Comparison of ENCODE assay signal across 9 cellular contexts in genomic region chr4:140595065-140595464, GRCh38. TPM values are rescaled to one million over a fixed set of nuclear protein-coding genes. Genes with fewer than 3 reads are reported as not detected.
A peak's percentile ranks its signal among the peaks of the same experiment; 100 is the strongest.
DNase-seq lines count a peak whose midpoint lies in the region; ATAC-seq and TF ChIP-seq lines count a peak whose summit lies in the region.
"Had no signal": no experiment of that assay in that cellular context is flagged by ENCODE, and none has a peak within 500 bp of the region (broad histone marks: within the 10 kb centered on the region; RNA-seq: fewer than 3 reads in every experiment).

No MANE protein-coding gene starts in this region.

- H3K9me3 Mint-ChIP-seq in osteocyte (ENCODE audit: unreplicated experiment) = peaks cover 7% of the 10 kb centered on the region
- no peaks in the 10 kb centered on the region for H3K9me3 Mint-ChIP-seq in activated T-helper 1 cell treated with anti-CD3 and anti-CD28 coated beads, Interleukin-12 subunit alpha, Interleukin-12 subunit beta, Interleukin-2, Interleukin-4 antibody, amounts not matched to agents 30 ng/mL and 10 ng/mL and 1 ng/mL, durations not matched to agents 14 hours and 24 hours and 36 hours

- DNase-seq in AG10803 (ENCODE audit: low read depth) (peak; percentile 5), NAMALWA (ENCODE audit: low spot score) (peak; percentile 53), choroid plexus epithelial cell (ENCODE audit: low read depth) (peak; percentile 54), osteocyte (ENCODE audit: extremely low spot score, unreplicated experiment) (no peak), anterior cingulate cortex (lab: John Stamatoyannopoulos, UW) (no peak)
- no peak for DNase-seq in activated T-helper 1 cell treated with anti-CD3 and anti-CD28 coated beads, Interleukin-12 subunit alpha, Interleukin-12 subunit beta, Interleukin-2, Interleukin-4 antibody, amounts not matched to agents 30 ng/mL and 10 ng/mL and 1 ng/mL, durations not matched to agents 14 hours and 24 hours and 36 hours (ENCODE audit: low spot score)
- DNase-seq: activated naive CD8-positive, alpha-beta T cell treated with anti-CD3 and anti-CD28 coated beads, Interleukin-2, amount 10 ng/mL, durations not matched to agents 7 days and 5 days had no signal

- H3K4me3 ChIP-seq in AG10803 (ENCODE audit: low read length) (no peak overlapping the region), choroid plexus epithelial cell (ENCODE audit: low read depth, low read length) (no peak overlapping the region)

- H3K27ac Mint-ChIP-seq in osteocyte (ENCODE audit: unreplicated experiment) = no peak overlapping the region
- H3K27ac Mint-ChIP-seq in activated T-helper 1 cell treated with anti-CD3 and anti-CD28 coated beads, Interleukin-12 subunit alpha, Interleukin-12 subunit beta, Interleukin-2, Interleukin-4 antibody, amounts not matched to agents 30 ng/mL and 10 ng/mL and 1 ng/mL, durations not matched to agents 14 hours and 24 hours and 36 hours = no peak overlapping the region
- H3K27ac Mint-ChIP-seq: activated naive CD8-positive, alpha-beta T cell treated with anti-CD3 and anti-CD28 coated beads, Interleukin-2, amount 10 ng/mL, durations not matched to agents 7 days and 5 days had no signal

- no peaks in the 10 kb centered on the region for H3K36me3 Mint-ChIP-seq in osteocyte (ENCODE audit: unreplicated experiment)
- no peaks in the 10 kb centered on the region for H3K36me3 Mint-ChIP-seq in activated T-helper 1 cell treated with anti-CD3 and anti-CD28 coated beads, Interleukin-12 subunit alpha, Interleukin-12 subunit beta, Interleukin-2, Interleukin-4 antibody, amounts not matched to agents 30 ng/mL and 10 ng/mL and 1 ng/mL, durations not matched to agents 14 hours and 24 hours and 36 hours (ENCODE audit: low read depth)
- H3K36me3 Mint-ChIP-seq: activated naive CD8-positive, alpha-beta T cell treated with anti-CD3 and anti-CD28 coated beads, Interleukin-2, amount 10 ng/mL, durations not matched to agents 7 days and 5 days had no signal

- peak; percentile 64 for ATAC-seq in GM19397 (IDR thresholded peaks at IDR 0.05; ENCODE audit: unreplicated experiment)
- no peak for ATAC-seq in GM19463 (IDR thresholded peaks at IDR 0.05; ENCODE audit: unreplicated experiment)

- peak; percentile 48 for TF ChIP-seq CTCF in AG10803 (conservative IDR thresholded peaks at IDR 0.05; ENCODE audit: low read length)
- TF ChIP-seq CTCF in choroid plexus epithelial cell (conservative IDR thresholded peaks at IDR 0.05; ENCODE audit: low read depth, low read length) = peak; percentile 80
- peak; percentile 41 for TF ChIP-seq CTCF in osteocyte (IDR thresholded peaks at IDR 0.05)

- peaks cover 60% of the 10 kb centered on the region for H3K27me3 Mint-ChIP-seq in osteocyte (ENCODE audit: unreplicated experiment)
- peaks cover 29% of the 10 kb centered on the region for H3K27me3 Mint-ChIP-seq in activated T-helper 1 cell treated with anti-CD3 and anti-CD28 coated beads, Interleukin-12 subunit alpha, Interleukin-12 subunit beta, Interleukin-2, Interleukin-4 antibody, amounts not matched to agents 30 ng/mL and 10 ng/mL and 1 ng/mL, durations not matched to agents 14 hours and 24 hours and 36 hours (ENCODE audit: insufficient read depth)

- no peak overlapping the region for H3K4me3 Mint-ChIP-seq in osteocyte (ENCODE audit: unreplicated experiment)
- H3K4me3 Mint-ChIP-seq in activated T-helper 1 cell treated with anti-CD3 and anti-CD28 coated beads, Interleukin-12 subunit alpha, Interleukin-12 subunit beta, Interleukin-2, Interleukin-4 antibody, amounts not matched to agents 30 ng/mL and 10 ng/mL and 1 ng/mL, durations not matched to agents 14 hours and 24 hours and 36 hours = no peak overlapping the region
- H3K4me3 Mint-ChIP-seq: activated naive CD8-positive, alpha-beta T cell treated with anti-CD3 and anti-CD28 coated beads, Interleukin-2, amount 10 ng/mL, durations not matched to agents 7 days and 5 days had no signal

- intact Hi-C loops in activated T-helper 1 cell treated with anti-CD3 and anti-CD28 coated beads, Interleukin-12 subunit alpha, Interleukin-12 subunit beta, Interleukin-2, Interleukin-4 antibody, amounts not matched to agents 30 ng/mL and 10 ng/mL and 1 ng/mL, durations not matched to agents 14 hours and 24 hours and 36 hours (cut with micrococcal nuclease) = no loop called here

- H3K4me1 Mint-ChIP-seq in osteocyte (ENCODE audit: unreplicated experiment) = no peaks in the 10 kb centered on the region
- peaks cover 4% of the 10 kb centered on the region for H3K4me1 Mint-ChIP-seq in activated T-helper 1 cell treated with anti-CD3 and anti-CD28 coated beads, Interleukin-12 subunit alpha, Interleukin-12 subunit beta, Interleukin-2, Interleukin-4 antibody, amounts not matched to agents 30 ng/mL and 10 ng/mL and 1 ng/mL, durations not matched to agents 14 hours and 24 hours and 36 hours (ENCODE audit: low read depth)
- H3K4me1 Mint-ChIP-seq: activated naive CD8-positive, alpha-beta T cell treated with anti-CD3 and anti-CD28 coated beads, Interleukin-2, amount 10 ng/mL, durations not matched to agents 7 days and 5 days had no signal

RNA-seq across cellular contexts. Expression of gene UCP1, which starts 26.3 kb away (rescaled TPM):
- not detected in 2 replicates for total RNA-seq in osteocyte
- total RNA-seq in activated T-helper 1 cell treated with anti-CD3 and anti-CD28 coated beads, Interleukin-12 subunit alpha, Interleukin-12 subunit beta, Interleukin-2, Interleukin-4 antibody, amounts not matched to agents 30 ng/mL and 10 ng/mL and 1 ng/mL, durations not matched to agents 14 hours and 24 hours and 36 hours = not detected in 2 replicates
- total RNA-seq: activated naive CD8-positive, alpha-beta T cell treated with anti-CD3 and anti-CD28 coated beads, Interleukin-2, amount 10 ng/mL, durations not matched to agents 7 days and 5 days had no signal

Comparison
In these comparisons a context has a peak if more than half of its experiments do, and no peak if none do; other contexts are left out.
1. DNase-seq: peak in AG10803 (single experiment), NAMALWA (single experiment) and choroid plexus epithelial cell (single experiment); none in osteocyte (single experiment), activated T-helper 1 cell treated with anti-CD3 and anti-CD28 coated beads, Interleukin-12 subunit alpha, Interleukin-12 subunit beta, Interleukin-2, Interleukin-4 antibody, amounts not matched to agents 30 ng/mL and 10 ng/mL and 1 ng/mL, durations not matched to agents 14 hours and 24 hours and 36 hours (single experiment) and anterior cingulate cortex (0 of 58).
2. Peak in every context shown above with its lines, with median percentiles within 50 percentile points of each other: CTCF ChIP-seq.